ENCODE assay signal across 27 cellular contexts in the genomic region with DNA sequence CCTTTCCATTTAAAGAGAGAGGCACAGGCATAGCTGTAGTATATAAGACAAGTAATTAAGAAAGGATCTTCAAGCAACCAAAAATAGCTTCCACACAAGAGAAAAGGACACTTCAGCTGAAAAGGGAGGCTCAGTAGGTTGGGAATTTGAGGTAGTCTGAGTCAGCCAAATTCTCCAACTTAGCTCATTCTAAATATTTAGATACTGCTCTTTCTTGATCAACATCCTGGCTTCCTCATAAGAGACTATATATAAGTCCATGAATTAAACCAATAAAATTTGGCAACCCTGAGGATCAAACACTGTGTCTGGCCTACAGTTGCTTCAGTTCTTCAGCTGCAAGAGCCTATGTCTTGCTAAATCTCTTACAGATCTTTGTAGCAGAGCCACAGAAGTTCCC.
"Had no signal": no experiment of that assay in that cellular context is flagged by ENCODE, and none has a peak within 500 bp of the region (broad histone marks: within the 10 kb centered on the region; RNA-seq: fewer than 3 reads in every experiment).

No MANE protein-coding gene starts in this region.

- H3K27ac ChIP-seq: ascending aorta, breast epithelium, cardiac muscle cell, colonic mucosa, foreskin keratinocyte, gastrocnemius medialis, heart left ventricle, WERI-Rb-1 had no signal

- ATAC-seq: activated CD4-positive, alpha-beta T cell treated with anti-CD3 and anti-CD28 coated beads for 36 hours; activated CD4-positive, CD25-positive, alpha-beta regulatory T cell treated with anti-CD3 and anti-CD28 coated beads, Interleukin-2, amount 50 U/mL, for 24 hours; activated CD8-positive, alpha-beta memory T cell treated with anti-CD3 and anti-CD28 coated beads, Interleukin-2, amount 10 ng/mL, durations not matched to agents 7 days and 5 days; activated CD8-positive, alpha-beta T cell treated with anti-CD3 and anti-CD28 coated beads, Interleukin-2, amount 10 ng/mL, durations not matched to agents 7 days and 5 days; activated naive CD8-positive, alpha-beta T cell treated with anti-CD3 and anti-CD28 coated beads, Interleukin-2, amount 50 U/mL, for 24 hours; effector memory CD8-positive, alpha-beta T cell; foreskin keratinocyte; gastrocnemius medialis; heart left ventricle had no signal

- H3K9me3 ChIP-seq: ascending aorta, breast epithelium, colonic mucosa, gastrocnemius medialis, heart left ventricle had no signal

- H3K4me3 ChIP-seq: ascending aorta, breast epithelium, cardiac muscle cell, colonic mucosa, gastrocnemius medialis, heart left ventricle had no signal

- DNase-seq: activated B cell treated with CpG ODN at 0.5 μM for 24 hours; activated CD4-positive, alpha-beta memory T cell treated with anti-CD3 and anti-CD28 coated beads for 36 hours; activated CD4-positive, alpha-beta T cell treated with anti-CD3 and anti-CD28 coated beads for 36 hours; activated CD4-positive, alpha-beta T cell treated with anti-CD3 and anti-CD28 coated beads, Interleukin-2, amount 10 ng/mL, durations not matched to agents 24 days and 14 days; activated CD8-positive, alpha-beta memory T cell treated with anti-CD3 and anti-CD28 coated beads, Interleukin-2, amount 10 ng/mL, durations not matched to agents 7 days and 5 days; activated CD8-positive, alpha-beta memory T cell treated with anti-CD3 and anti-CD28 coated beads, Interleukin-2, amount 50 U/mL, for 4 hours; activated CD8-positive, alpha-beta T cell treated with anti-CD3 and anti-CD28 coated beads, Interleukin-2, amount 10 ng/mL, durations not matched to agents 7 days and 5 days; activated effector memory CD4-positive, alpha-beta T cell treated with anti-CD3 and anti-CD28 coated beads, Interleukin-2, amount 50 U/mL, for 16 hours; activated naive CD4-positive, alpha-beta T cell treated with anti-CD3 and anti-CD28 coated beads for 36 hours; activated naive CD8-positive, alpha-beta T cell treated with anti-CD3 and anti-CD28 coated beads for 36 hours; activated naive CD8-positive, alpha-beta T cell treated with anti-CD3 and anti-CD28 coated beads, Interleukin-2, amount 50 U/mL, for 24 hours; activated T-cell treated with anti-CD3 and anti-CD28 coated beads, Interleukin-2, amount 50 U/mL, for 1 hour; activated T-cell treated with anti-CD3 and anti-CD28 coated beads, Interleukin-2, amount 50 U/mL, for 48 hours; central memory CD4-positive, alpha-beta T cell; cerebellar nuclear complex; colonic mucosa; effector memory CD8-positive, alpha-beta T cell; foreskin keratinocyte; gastrocnemius medialis; glutamatergic neuron; heart left ventricle; T-helper 2 cell; WERI-Rb-1 had no signal

- H3K4me1 ChIP-seq: ascending aorta, breast epithelium, colonic mucosa, foreskin keratinocyte, gastrocnemius medialis, heart left ventricle had no signal

- H3K36me3 ChIP-seq: ascending aorta, breast epithelium, cardiac muscle cell, colonic mucosa, gastrocnemius medialis, heart left ventricle, WERI-Rb-1 had no signal

- H3K27me3 ChIP-seq: ascending aorta, breast epithelium, cardiac muscle cell, colonic mucosa, foreskin keratinocyte, gastrocnemius medialis, heart left ventricle had no signal
